Comparison of ENCODE assay signal across 21 cellular contexts in the genomic region with DNA sequence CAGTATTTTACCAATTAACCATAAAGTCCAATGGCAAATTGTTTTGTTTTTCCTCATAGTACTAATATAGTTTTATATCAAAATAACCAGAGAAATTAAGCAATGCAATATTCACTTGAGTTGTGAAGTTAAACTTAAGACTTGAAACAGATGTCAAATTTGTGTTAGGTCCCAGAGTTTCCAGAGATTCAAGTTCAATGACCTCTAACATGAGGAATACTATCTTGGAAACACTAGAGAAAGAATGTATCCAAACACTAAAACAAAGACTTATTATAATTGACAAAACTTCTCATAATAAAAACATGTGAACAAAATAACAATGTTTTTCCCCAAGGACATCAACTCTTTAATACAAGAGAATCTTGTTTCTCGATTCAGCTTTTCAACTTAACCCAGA.
"Had no signal": no experiment of that assay in that cellular context is flagged by ENCODE, and none has a peak within 500 bp of the region (broad histone marks: within the 10 kb centered on the region; RNA-seq: fewer than 3 reads in every experiment).

No MANE protein-coding gene starts in this region.

- H3K27ac ChIP-seq: brain microvascular endothelial cell, cardiac muscle cell, SJSA1 had no signal

- H3K36me3 ChIP-seq: brain microvascular endothelial cell, cardiac muscle cell had no signal

- ATAC-seq: activated CD4-positive, CD25-positive, alpha-beta regulatory T cell treated with anti-CD3 and anti-CD28 coated beads, Interleukin-2, amount 50 U/mL, for 24 hours; activated CD8-positive, alpha-beta T cell treated with anti-CD3 and anti-CD28 coated beads for 36 hours; activated T-cell treated with anti-CD3 and anti-CD28 coated beads, Interleukin-2, amount 50 U/mL, for 72 hours had no signal

- H3K9me3 ChIP-seq: SJSA1 had no signal

- DNase-seq: activated CD4-positive, alpha-beta T cell treated with anti-CD3 and anti-CD28 coated beads for 4 hours; activated CD8-positive, alpha-beta memory T cell treated with anti-CD3 and anti-CD28 coated beads, Interleukin-2, amount 50 U/mL, for 4 hours; activated CD8-positive, alpha-beta T cell treated with anti-CD3 and anti-CD28 coated beads for 36 hours; activated gamma-delta T cell treated with Interleukin-2 at 50 U/mL for 16 hours; activated naive CD4-positive, alpha-beta T cell treated with anti-CD3 and anti-CD28 coated beads, Interleukin-2, amount 10 ng/mL, durations not matched to agents 7 days and 5 days; activated naive CD8-positive, alpha-beta T cell treated with anti-CD3 and anti-CD28 coated beads for 36 hours; activated T-cell treated with anti-CD3 and anti-CD28 coated beads, Interleukin-2, amount 50 U/mL, for 72 hours; brain microvascular endothelial cell; KG1; NCI-H1092; NCI-H1417; NCI-H1694 treated with DMSO at 0.1 percent for 48 hours; NCI-H2029 treated with DMSO at 0.1 percent for 48 hours; NCI-H345; NCI-H510A; NCI-H526 treated with DMSO at 0.1 percent for 48 hours; NCI-H82; SHP77 had no signal

- H3K27me3 ChIP-seq: brain microvascular endothelial cell, cardiac muscle cell, SJSA1 had no signal

- H3K4me3 ChIP-seq: cardiac muscle cell, SJSA1 had no signal
